In genomic region chr3:61269460-61269859, GRCh38 we compare ENCODE assay signal across 24 cellular contexts.
"Had no signal": no experiment of that assay in that cellular context is flagged by ENCODE, and none has a peak within 500 bp of the region (broad histone marks: within the 10 kb centered on the region; RNA-seq: fewer than 3 reads in every experiment).

No MANE protein-coding gene starts in this region.

- H3K27me3 ChIP-seq: neutrophil, pancreas, right lobe of liver, sigmoid colon, stomach, thyroid gland, tibial nerve, upper lobe of left lung, vagina had no signal

- H3K4me1 ChIP-seq: pancreas, prostate gland, sigmoid colon, stomach, thyroid gland, tibial nerve, upper lobe of left lung, vagina had no signal

- H3K9me3 ChIP-seq: neutrophil, pancreas, prostate gland, right lobe of liver, sigmoid colon, stomach, thoracic aorta, thyroid gland, upper lobe of left lung, vagina had no signal

- DNase-seq: nephron progenitor cell; nucleus accumbens; pancreas; retina; right cardiac atrium; right lobe of liver; sigmoid colon; small intestine; stimulated activated CD4-positive, alpha-beta T cell treated with anti-CD3 and anti-CD28 coated beads, Interleukin-15, amount 100 ng/mL, for 24 hours; stimulated activated CD4-positive, alpha-beta T cell treated with anti-CD3 and anti-CD28 coated beads, Interleukin-2, amount 100 ng/mL, for 24 hours; stimulated activated CD4-positive, alpha-beta T cell treated with anti-CD3 and anti-CD28 coated beads, Interleukin-2, amount 100 ng/mL, for 48 hours; stimulated activated CD4-positive, alpha-beta T cell treated with anti-CD3 and anti-CD28 coated beads, Interleukin-4, amount 100 ng/mL, for 24 hours; stimulated activated naive B cell treated with anti-CD40 and anti-IgM and Interleukin-4, amounts not matched to agents 10 μg/mL and 1 μg/mL and 100 μg/mL, for 72 hours; stimulated activated naive CD4-positive, alpha-beta T cell treated with Interleukin-2 at 50 U/mL for 16 hours; stomach; thyroid gland; trophoblast cell; upper lobe of left lung had no signal

- H3K36me3 ChIP-seq: neutrophil, pancreas, prostate gland, right lobe of liver, sigmoid colon, stomach, thoracic aorta, thyroid gland, tibial nerve, upper lobe of left lung, vagina had no signal

- H3K4me3 ChIP-seq: pancreas, prostate gland, right lobe of liver, sigmoid colon, stomach, thoracic aorta, thyroid gland, tibial nerve, upper lobe of left lung, vagina had no signal

- H3K27ac ChIP-seq: neutrophil, pancreas, prostate gland, right lobe of liver, sigmoid colon, stomach, thoracic aorta, thyroid gland, tibial nerve, upper lobe of left lung, vagina had no signal

- ATAC-seq: pancreas; right cardiac atrium; right lobe of liver; stimulated activated effector memory CD8-positive, alpha-beta T cell treated with anti-CD3 and anti-CD28 coated beads, Interleukin-12 subunit alpha, Interleukin-12 subunit beta, amount 100 ng/mL, for 72 hours; stimulated activated naive B cell treated with anti-CD40 and anti-IgM and Interleukin-4, amounts not matched to agents 10 μg/mL and 1 μg/mL and 100 μg/mL, for 72 hours had no signal
